In genomic region chr3:84960994-84961393, GRCh38 we compare ENCODE assay signal across 17 cellular contexts. TPM values are rescaled to one million over a fixed set of nuclear protein-coding genes. Genes with fewer than 3 reads are reported as not detected.
DNase-seq lines count a peak whose midpoint lies in the region; ATAC-seq, FAIRE-seq and TF ChIP-seq lines count a peak whose summit lies in the region.
"Had no signal": no experiment of that assay in that cellular context is flagged by ENCODE, and none has a peak within 500 bp of the region (broad histone marks: within the 10 kb centered on the region; RNA-seq: fewer than 3 reads in every experiment).

No MANE protein-coding gene starts in this region.

- no peaks in the 10 kb centered on the region for H3K36me3 ChIP-seq in subcutaneous abdominal adipose tissue (ENCODE audit: control insufficient read depth in 5 of 5, insufficient read depth in 5 of 5, low read length in 5 of 5)
- H3K36me3 ChIP-seq: breast epithelium, suprapubic skin had no signal

- H3K9ac ChIP-seq in subcutaneous abdominal adipose tissue (ENCODE audit: low read length in 5 of 5), result peak overlapping the region in 1 of 5 donors; percentile 54

- H3K9me3 ChIP-seq in subcutaneous abdominal adipose tissue (ENCODE audit: control insufficient read depth in 5 of 5, low read length in 5 of 5), result no peaks in the 10 kb centered on the region
- H3K9me3 ChIP-seq: breast epithelium, suprapubic skin had no signal

- peaks cover 29% of the 10 kb centered on the region for H3K27me3 Mint-ChIP-seq in T-helper 2 cell treated with Interferon-gamma antibody and Interleukin-4, amounts not matched to agents 5 μg/mL and 100 μg/mL, for 36 hours (ENCODE audit: low read depth)
- peaks cover 82% of the 10 kb centered on the region for H3K27me3 Mint-ChIP-seq in mesothelial cell of epicardium (ENCODE audit: low read depth)

- DNase-seq in T-helper 2 cell treated with Interferon-gamma antibody and Interleukin-4, amounts not matched to agents 5 μg/mL and 100 μg/mL, for 36 hours (ENCODE audit: low spot score), result no peak
- no peak for DNase-seq in T-helper 2 cell
- DNase-seq in choroid plexus epithelial cell (ENCODE audit: low read depth), result no peak
- no peak for DNase-seq in mesothelial cell of epicardium (ENCODE audit: low spot score in 2 of 2, unreplicated experiment in 2 of 2)
- no peak for DNase-seq in HTR-8/SVneo (ENCODE audit: insufficient read length, low spot score)
- DNase-seq in amniotic stem cell (lab: John Stamatoyannopoulos, UW), result no peak
- DNase-seq: activated naive CD4-positive, alpha-beta T cell; foreskin melanocyte; islet precursor cell; NCI-H345 had no signal

- TF ChIP-seq CTCF in choroid plexus epithelial cell (conservative IDR thresholded peaks at IDR 0.05; ENCODE audit: low read depth, low read length), result no peak
- TF ChIP-seq CTCF in mesothelial cell of epicardium (IDR thresholded peaks at IDR 0.05; ENCODE audit: unreplicated experiment), result no peak

- H3K4me3 Mint-ChIP-seq in T-helper 2 cell treated with Interferon-gamma antibody and Interleukin-4, amounts not matched to agents 5 μg/mL and 100 μg/mL, for 36 hours, result peak overlapping the region; percentile 5
- peak overlapping the region; percentile 15 for H3K4me3 Mint-ChIP-seq in mesothelial cell of epicardium

- peaks cover 17 to 32% (median 27%) of the 10 kb centered on the region in 5 donors for H3K27me3 ChIP-seq in subcutaneous abdominal adipose tissue (ENCODE audit: control insufficient read depth in 5 of 5, insufficient read depth in 4 of 5, low read length in 5 of 5)

- no peaks in the 10 kb centered on the region for H3K9me3 Mint-ChIP-seq in T-helper 2 cell treated with Interferon-gamma antibody and Interleukin-4, amounts not matched to agents 5 μg/mL and 100 μg/mL, for 36 hours
- H3K9me3 Mint-ChIP-seq in mesothelial cell of epicardium, result no peaks in the 10 kb centered on the region

- no peak for FAIRE-seq in HTR-8/SVneo (lab: Jason Lieb, UNC)
- FAIRE-seq: A204.1 had no signal

- ATAC-seq in HG02571 (IDR thresholded peaks at IDR 0.05; ENCODE audit: unreplicated experiment), result no peak

- no peak overlapping the region for H3K27ac Mint-ChIP-seq in T-helper 2 cell treated with Interferon-gamma antibody and Interleukin-4, amounts not matched to agents 5 μg/mL and 100 μg/mL, for 36 hours
- H3K27ac Mint-ChIP-seq in mesothelial cell of epicardium, result no peak overlapping the region

- H3K27ac ChIP-seq in subcutaneous abdominal adipose tissue (ENCODE audit: low read depth, low read length), result no peak overlapping the region
- H3K27ac ChIP-seq: breast epithelium, HL-60, suprapubic skin had no signal

- H3K4me1 ChIP-seq in subcutaneous abdominal adipose tissue (ENCODE audit: control insufficient read depth in 5 of 5, insufficient read depth in 5 of 5, low read length in 5 of 5), result peaks cover 0 to 24% (median 17%) of the 10 kb centered on the region in 5 donors
- H3K4me1 ChIP-seq: breast epithelium had no signal

- H3K4me1 Mint-ChIP-seq in T-helper 2 cell treated with Interferon-gamma antibody and Interleukin-4, amounts not matched to agents 5 μg/mL and 100 μg/mL, for 36 hours (ENCODE audit: low read depth), result peaks cover 9% of the 10 kb centered on the region
- H3K4me1 Mint-ChIP-seq in mesothelial cell of epicardium, result peaks cover 23% of the 10 kb centered on the region

- H3K36me3 Mint-ChIP-seq in T-helper 2 cell treated with Interferon-gamma antibody and Interleukin-4, amounts not matched to agents 5 μg/mL and 100 μg/mL, for 36 hours (ENCODE audit: low read depth), result no peaks in the 10 kb centered on the region
- no peaks in the 10 kb centered on the region for H3K36me3 Mint-ChIP-seq in mesothelial cell of epicardium
- H3K36me3 Mint-ChIP-seq: CD4-positive, alpha-beta memory T cell had no signal

- H3K4me3 ChIP-seq in choroid plexus epithelial cell (ENCODE audit: low read depth, low read length), result peak overlapping the region; percentile 22
- H3K4me3 ChIP-seq in subcutaneous abdominal adipose tissue (ENCODE audit: low read depth in 1 of 5, low read length in 5 of 5), result peak overlapping the region in 4 of 5 donors; percentile 45 to 94 (median 88)
- H3K4me3 ChIP-seq: suprapubic skin had no signal

RNA-seq across cellular contexts. Expression of gene CADM2, which starts 2.2 kb away (rescaled TPM):
- total RNA-seq in mesothelial cell of epicardium, result 2.6 to 3.3 TPM (median 3.1 TPM) in 3 replicates
